8 cellular contexts compared by ENCODE assay signal in genomic region chr16:67244387-67245188, GRCh38.
DNase-seq lines count a peak whose midpoint lies in the region; ATAC-seq and TF ChIP-seq lines count a peak whose summit lies in the region.

No MANE protein-coding gene starts in this region.

- H3K36me3 Mint-ChIP-seq in T-helper 1 cell treated with Interleukin-12 subunit alpha and Interleukin-12 subunit beta and Interleukin-4 antibody, amounts not matched to agents 30 μg/mL and 1 μg/mL, for 36 hours (ENCODE audit: low read depth), result peaks cover 4% of the 10 kb centered on the region

- H3K27ac Mint-ChIP-seq in T-helper 1 cell treated with Interleukin-12 subunit alpha and Interleukin-12 subunit beta and Interleukin-4 antibody, amounts not matched to agents 30 μg/mL and 1 μg/mL, for 36 hours, result peak overlapping the region; percentile 94

- TF ChIP-seq POLR2A in GM19099 (IDR thresholded peaks at IDR 0.05; ENCODE audit: extremely low read depth, insufficient read length, low read depth), result peak; percentile 74

- H3K4me3 Mint-ChIP-seq in T-helper 1 cell treated with Interleukin-12 subunit alpha and Interleukin-12 subunit beta and Interleukin-4 antibody, amounts not matched to agents 30 μg/mL and 1 μg/mL, for 36 hours, result peak overlapping the region; percentile 82

- peaks cover 45% of the 10 kb centered on the region for H3K4me1 Mint-ChIP-seq in T-helper 1 cell treated with Interleukin-12 subunit alpha and Interleukin-12 subunit beta and Interleukin-4 antibody, amounts not matched to agents 30 μg/mL and 1 μg/mL, for 36 hours (ENCODE audit: low read depth)

- TF ChIP-seq CTCF in AG09309 (IDR thresholded peaks at IDR 0.05; ENCODE audit: control insufficient read depth, insufficient read depth, low read depth, low read length, missing control alignments), result no peak

- peak; percentile 59 for DNase-seq in AG09309 (ENCODE audit: low read depth)
- DNase-seq in islet precursor cell, result peak; percentile 92
- DNase-seq in stimulated activated CD4-positive, alpha-beta T cell treated with anti-CD3 and anti-CD28 coated beads, Interleukin-2, amount 100 ng/mL, for 4 hours (ENCODE audit: low read depth), result peak; percentile 66
- no peak for DNase-seq in NCI-H446 (lab: John Stamatoyannopoulos, UW)

- H3K27ac ChIP-seq in angular gyrus (ENCODE audit: low read depth, low read length), result peak overlapping the region; percentile 7

- H3K4me3 ChIP-seq in AG09309 (ENCODE audit: control insufficient read depth, low read depth, low read length), result no peak overlapping the region

- H3K9me3 Mint-ChIP-seq in T-helper 1 cell treated with Interleukin-12 subunit alpha and Interleukin-12 subunit beta and Interleukin-4 antibody, amounts not matched to agents 30 μg/mL and 1 μg/mL, for 36 hours, result no peaks in the 10 kb centered on the region

- H3K27me3 Mint-ChIP-seq in T-helper 1 cell treated with Interleukin-12 subunit alpha and Interleukin-12 subunit beta and Interleukin-4 antibody, amounts not matched to agents 30 μg/mL and 1 μg/mL, for 36 hours (ENCODE audit: low read depth), result peaks cover 13% of the 10 kb centered on the region

- ATAC-seq in HG03378 (IDR thresholded peaks at IDR 0.05; ENCODE audit: unreplicated experiment), result peak; percentile 55

Comparison
In these comparisons a context has a peak if more than half of its experiments do, and no peak if none do; other contexts are left out.
1. DNase-seq: peak in AG09309 (single experiment), islet precursor cell (single experiment) and stimulated activated CD4-positive, alpha-beta T cell treated with anti-CD3 and anti-CD28 coated beads, Interleukin-2, amount 100 ng/mL, for 4 hours (single experiment); none in NCI-H446 (0 of 2).